Comparison of ENCODE assay signal across 1 cellular context in genomic region chr3:169173231-169173630, GRCh38.
TF ChIP-seq lines count a peak whose summit lies in the region.

No MANE protein-coding gene starts in this region.

TF ChIP-seq in H1, 55 proteins besides CTCF, POLR2A, EP300 and RAD21 (continued from another document):
- TF ChIP-seq ATF2 (IDR thresholded peaks at IDR 0.05; ENCODE audit: low read length) (no peak), PHF8 (conservative IDR thresholded peaks at IDR 0.05; ENCODE audit: low read depth, low read length) (no peak), BRCA1 (IDR thresholded peaks at IDR 0.05; ENCODE audit: low read depth, low read length) (no peak), SP1 (IDR thresholded peaks at IDR 0.05; ENCODE audit: low read depth, low read length) (0 out of 2 replicates have a peak, but pooled peaks have one; percentile 20), CHD2 (IDR thresholded peaks at IDR 0.05; ENCODE audit: low read length) (no peak), NRF1 (IDR thresholded peaks at IDR 0.05; ENCODE audit: low read depth, low read length) (no peak), MAX (IDR thresholded peaks at IDR 0.05) (no peak), SRF (IDR thresholded peaks at IDR 0.05; ENCODE audit: low read depth, low read length) (no peak), ASH2L (IDR thresholded peaks at IDR 0.05; ENCODE audit: low read length) (peak; percentile 30), CHD7 (IDR thresholded peaks at IDR 0.05; ENCODE audit: insufficient replicate concordance, low read length) (no peak)
